Comparison of ENCODE assay signal across 12 cellular contexts in the genomic region with DNA sequence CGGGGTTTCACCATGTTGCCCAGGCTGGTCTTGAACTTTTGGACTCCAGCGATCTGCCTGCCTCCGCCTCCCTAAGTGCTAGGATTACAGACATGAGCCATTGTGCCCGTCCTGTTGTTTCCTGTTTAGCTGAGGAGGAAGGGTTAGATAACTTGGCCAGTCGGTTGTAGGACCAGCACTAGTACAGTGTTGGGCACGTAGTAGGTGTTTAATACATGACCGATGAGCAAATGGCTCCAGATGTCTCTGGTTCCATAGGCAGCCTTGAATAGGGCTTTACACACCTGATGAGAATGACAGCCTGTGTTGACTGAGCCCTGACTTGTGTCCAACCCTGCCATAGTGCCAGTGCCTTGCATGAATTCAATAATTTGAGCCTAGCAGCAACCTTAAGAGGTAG. TPM values are rescaled to one million over a fixed set of nuclear protein-coding genes. Genes with fewer than 3 reads are reported as not detected.
A peak's percentile ranks its signal among the peaks of the same experiment; 100 is the strongest.
DNase-seq lines count a peak whose midpoint lies in the region; ATAC-seq and TF ChIP-seq lines count a peak whose summit lies in the region.
"Had no signal": no experiment of that assay in that cellular context is flagged by ENCODE, and none has a peak within 500 bp of the region (broad histone marks: within the 10 kb centered on the region; RNA-seq: fewer than 3 reads in every experiment).

No MANE protein-coding gene starts in this region.

- H3K27ac ChIP-seq in subcutaneous abdominal adipose tissue (ENCODE audit: low read depth, low read length) = peak overlapping the region; percentile 61

- POLR2A ChIA-PET in activated CD4-positive, alpha-beta memory T cell treated with anti-CD3 and anti-CD28 coated beads, Interleukin-2, amount 10 ng/mL, durations not matched to agents 7 days and 5 days (lab: Charles Lee) = interaction anchor here (0.8 to 2.3 kb wide), 2 partner anchors 9 to 32 kb away, joined by 3 to 33 read pairs; no protein-coding TSS in a partner anchor

- peak overlapping the region in 3 of 5 donors; percentile 63 to 98 (median 87) for H3K9ac ChIP-seq in subcutaneous abdominal adipose tissue (ENCODE audit: low read length in 5 of 5)

- intact Hi-C loops in activated naive CD4-positive, alpha-beta T cell treated with anti-CD3 and anti-CD28 coated beads for 36 hours (cut with micrococcal nuclease) = loop anchor here (1.0 kb wide), 1 partner anchor 8 kb away; no protein-coding TSS in a partner anchor
- intact Hi-C loops in cardiac septum (cut with DNase I) = no loop called here

- H3K4me3 Mint-ChIP-seq in activated naive CD4-positive, alpha-beta T cell treated with anti-CD3 and anti-CD28 coated beads for 36 hours = peak overlapping the region; percentile 14
- H3K4me3 Mint-ChIP-seq in activated CD4-positive, alpha-beta memory T cell treated with anti-CD3 and anti-CD28 coated beads, Interleukin-2, amount 10 ng/mL, durations not matched to agents 7 days and 5 days = peak overlapping the region; percentile 40

- H3K27ac Mint-ChIP-seq in activated naive CD4-positive, alpha-beta T cell treated with anti-CD3 and anti-CD28 coated beads for 36 hours = no peak overlapping the region
- H3K27ac Mint-ChIP-seq in activated CD4-positive, alpha-beta memory T cell treated with anti-CD3 and anti-CD28 coated beads, Interleukin-2, amount 10 ng/mL, durations not matched to agents 7 days and 5 days = peak overlapping the region; percentile 53

- peaks cover 18% of the 10 kb centered on the region for H3K36me3 Mint-ChIP-seq in activated naive CD4-positive, alpha-beta T cell treated with anti-CD3 and anti-CD28 coated beads for 36 hours (ENCODE audit: low read depth)
- H3K36me3 Mint-ChIP-seq in activated CD4-positive, alpha-beta memory T cell treated with anti-CD3 and anti-CD28 coated beads, Interleukin-2, amount 10 ng/mL, durations not matched to agents 7 days and 5 days (ENCODE audit: low read depth) = peaks cover 41% of the 10 kb centered on the region
- H3K36me3 Mint-ChIP-seq: memory B cell had no signal

- no peak for TF ChIP-seq CTCF in foreskin fibroblast (IDR thresholded peaks at IDR 0.05; ENCODE audit: low read depth, low read length)

- H3K9me3 Mint-ChIP-seq in activated naive CD4-positive, alpha-beta T cell treated with anti-CD3 and anti-CD28 coated beads for 36 hours = no peaks in the 10 kb centered on the region
- H3K9me3 Mint-ChIP-seq in activated CD4-positive, alpha-beta memory T cell treated with anti-CD3 and anti-CD28 coated beads, Interleukin-2, amount 10 ng/mL, durations not matched to agents 7 days and 5 days = no peaks in the 10 kb centered on the region
- H3K9me3 Mint-ChIP-seq: memory B cell had no signal

- DNase-seq in activated naive CD4-positive, alpha-beta T cell treated with anti-CD3 and anti-CD28 coated beads for 36 hours = no peak
- no peak for DNase-seq in activated naive CD4-positive, alpha-beta T cell treated with Interleukin-2 at 50 U/mL for 16 hours
- DNase-seq in activated CD4-positive, alpha-beta memory T cell treated with anti-CD3 and anti-CD28 coated beads, Interleukin-2, amount 10 ng/mL, durations not matched to agents 7 days and 5 days = no peak
- DNase-seq in foreskin fibroblast = no peak
- no peak for DNase-seq in dedifferentiated amniotic fluid mesenchymal stem cell (ENCODE audit: extremely low spot score)
- no peak for DNase-seq in cardiac septum (ENCODE audit: low spot score)
- DNase-seq: activated naive CD4-positive, alpha-beta T cell; foreskin melanocyte; stimulated activated CD4-positive, alpha-beta T cell treated with anti-CD3 and anti-CD28 coated beads, Interleukin-1b, Interleukin-23, amount 100 ng/mL, for 48 hours had no signal

- CTCF ChIA-PET in activated naive CD4-positive, alpha-beta T cell treated with anti-CD3 and anti-CD28 coated beads for 36 hours (lab: Charles Lee) = interaction anchor here (0.8 to 1.0 kb wide), 3 partner anchors 8 to 29 kb away, joined by 3 to 7 read pairs (median 5); no protein-coding TSS in a partner anchor
- CTCF ChIA-PET in activated CD4-positive, alpha-beta memory T cell treated with anti-CD3 and anti-CD28 coated beads, Interleukin-2, amount 10 ng/mL, durations not matched to agents 7 days and 5 days (lab: Charles Lee) = no interaction called here

- peak overlapping the region; percentile 83 to 86 for H3K4me3 ChIP-seq in foreskin fibroblast (ENCODE audit: low read depth in 1 of 2, low read length in 2 of 2)
- peak overlapping the region in 3 of 5 donors; percentile 13 to 81 (median 22) for H3K4me3 ChIP-seq in subcutaneous abdominal adipose tissue (ENCODE audit: low read depth in 1 of 5, low read length in 5 of 5)

- H3K4me1 ChIP-seq in subcutaneous abdominal adipose tissue (ENCODE audit: control insufficient read depth in 5 of 5, insufficient read depth in 5 of 5, low read length in 5 of 5) = peaks cover 10 to 58% (median 42%) of the 10 kb centered on the region in 5 donors

- H3K27me3 ChIP-seq in subcutaneous abdominal adipose tissue (ENCODE audit: control insufficient read depth in 5 of 5, insufficient read depth in 4 of 5, low read length in 5 of 5) = no peaks in the 10 kb centered on the region

- H3K36me3 ChIP-seq in subcutaneous abdominal adipose tissue (ENCODE audit: control insufficient read depth in 5 of 5, insufficient read depth in 5 of 5, low read length in 5 of 5) = peaks cover 0 to 10% (median 3%) of the 10 kb centered on the region in 5 donors

- H3K9me3 ChIP-seq in subcutaneous abdominal adipose tissue (ENCODE audit: control insufficient read depth in 5 of 5, low read length in 5 of 5) = no peaks in the 10 kb centered on the region

- peaks cover 52% of the 10 kb centered on the region for H3K4me1 Mint-ChIP-seq in activated naive CD4-positive, alpha-beta T cell treated with anti-CD3 and anti-CD28 coated beads for 36 hours (ENCODE audit: low read depth)
- peaks cover 50% of the 10 kb centered on the region for H3K4me1 Mint-ChIP-seq in activated CD4-positive, alpha-beta memory T cell treated with anti-CD3 and anti-CD28 coated beads, Interleukin-2, amount 10 ng/mL, durations not matched to agents 7 days and 5 days

- no peak for ATAC-seq in GM18861 (IDR thresholded peaks at IDR 0.05; ENCODE audit: unreplicated experiment)

- H3K27me3 Mint-ChIP-seq in activated naive CD4-positive, alpha-beta T cell treated with anti-CD3 and anti-CD28 coated beads for 36 hours (ENCODE audit: low read depth) = no peaks in the 10 kb centered on the region
- no peaks in the 10 kb centered on the region for H3K27me3 Mint-ChIP-seq in activated CD4-positive, alpha-beta memory T cell treated with anti-CD3 and anti-CD28 coated beads, Interleukin-2, amount 10 ng/mL, durations not matched to agents 7 days and 5 days
- H3K27me3 Mint-ChIP-seq: memory B cell had no signal

RNA-seq across cellular contexts. Expression of gene EHMT1, which starts 1.8 kb away (rescaled TPM):
- 10 to 100 TPM; 57.9 to 59.0 TPM for total RNA-seq in activated naive CD4-positive, alpha-beta T cell treated with anti-CD3 and anti-CD28 coated beads for 36 hours
- 10 to 100 TPM; 87.1 to 91.4 TPM for total RNA-seq in activated CD4-positive, alpha-beta memory T cell treated with anti-CD3 and anti-CD28 coated beads, Interleukin-2, amount 10 ng/mL, durations not matched to agents 7 days and 5 days
- total RNA-seq in cardiac septum = 39.8 TPM

RNA-seq across cellular contexts. Expression of gene ARRDC1, which starts 15.1 kb away (rescaled TPM):
- total RNA-seq in activated naive CD4-positive, alpha-beta T cell treated with anti-CD3 and anti-CD28 coated beads for 36 hours = 10 to 100 TPM; 19.1 to 21.4 TPM
- 10 to 100 TPM; 49.8 to 55.9 TPM for total RNA-seq in activated CD4-positive, alpha-beta memory T cell treated with anti-CD3 and anti-CD28 coated beads, Interleukin-2, amount 10 ng/mL, durations not matched to agents 7 days and 5 days
- 21.1 TPM for total RNA-seq in cardiac septum

RNA-seq across cellular contexts. Expression of gene ZMYND19, which starts 30.3 kb away (rescaled TPM):
- 10 to 100 TPM; 50.9 to 52.5 TPM for total RNA-seq in activated naive CD4-positive, alpha-beta T cell treated with anti-CD3 and anti-CD28 coated beads for 36 hours
- total RNA-seq in activated CD4-positive, alpha-beta memory T cell treated with anti-CD3 and anti-CD28 coated beads, Interleukin-2, amount 10 ng/mL, durations not matched to agents 7 days and 5 days = 10 to 100 TPM; 24.0 to 25.4 TPM
- total RNA-seq in cardiac septum = 11.2 TPM

RNA-seq across cellular contexts. Expression of gene DPH7, which starts 41.9 kb away (rescaled TPM):
- total RNA-seq in activated naive CD4-positive, alpha-beta T cell treated with anti-CD3 and anti-CD28 coated beads for 36 hours = 10 to 100 TPM; 32.4 to 36.6 TPM
- 10 to 100 TPM; 31.9 to 34.2 TPM for total RNA-seq in activated CD4-positive, alpha-beta memory T cell treated with anti-CD3 and anti-CD28 coated beads, Interleukin-2, amount 10 ng/mL, durations not matched to agents 7 days and 5 days
- 21.2 TPM for total RNA-seq in cardiac septum
